17 cellular contexts compared by ENCODE assay signal in the genomic region with DNA sequence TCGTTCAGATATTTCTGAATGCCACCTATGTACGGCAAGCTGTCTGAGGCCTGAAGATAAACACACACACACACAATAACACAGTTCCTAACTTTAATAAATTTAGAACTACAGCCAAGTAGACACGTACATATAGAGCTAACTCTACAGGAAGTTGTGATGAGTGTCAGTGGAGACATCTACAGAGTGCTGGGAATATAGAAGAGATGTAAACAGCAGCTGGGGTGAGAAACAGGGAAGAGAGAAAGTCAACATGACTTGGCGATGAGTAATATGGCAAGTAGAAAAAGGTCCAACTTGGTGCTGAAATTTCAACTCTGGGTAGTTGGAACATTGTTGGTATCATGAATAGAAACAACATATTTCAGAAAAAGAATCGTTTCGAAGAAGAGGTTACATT.
DNase-seq lines count a peak whose midpoint lies in the region; ATAC-seq and TF ChIP-seq lines count a peak whose summit lies in the region.
"Had no signal": no experiment of that assay in that cellular context is flagged by ENCODE, and none has a peak within 500 bp of the region (broad histone marks: within the 10 kb centered on the region; RNA-seq: fewer than 3 reads in every experiment).

No MANE protein-coding gene starts in this region.

- ATAC-seq in GM21390 (IDR thresholded peaks at IDR 0.05; ENCODE audit: unreplicated experiment) (no peak), GM21619 (IDR thresholded peaks at IDR 0.05; ENCODE audit: unreplicated experiment) (no peak)
- ATAC-seq: HCT116 had no signal

- CTCF ChIA-PET in RWPE1 (lab: Yijun Ruan, JAX) = no interaction called here

- DNase-seq in DMS53 (lab: John Stamatoyannopoulos, UW) (peak; percentile 56), HS-27A (ENCODE audit: low read depth) (peak; percentile 19), RWPE1 (ENCODE audit: low spot score) (peak; percentile 14), fibroblast of pulmonary artery (ENCODE audit: low read depth) (peak; percentile 8), cerebellar nuclear complex (lab: John Stamatoyannopoulos, UW) (no peak), tibial nerve (ENCODE audit: low spot score in 2 of 2) (no peak)
- DNase-seq: C1 segment of cervical spinal cord, DMS 273 treated with DMSO at 0.1 percent for 48 hours, Kasumi-1, NCI-H1436 treated with DMSO at 0.1 percent for 48 hours, NCI-H2081 treated with DMSO at 0.1 percent for 48 hours, NCI-H2227 treated with DMSO at 0.1 percent for 48 hours, NCI-H526, OCI-M1 had no signal

- H3K4me3 ChIP-seq in fibroblast of pulmonary artery (replicated peaks; ENCODE audit: low read depth, low read length) (no peak overlapping the region), tibial nerve (no peak overlapping the region)

- no peak for TF ChIP-seq CTCF in RWPE1 (conservative IDR thresholded peaks at IDR 0.05; ENCODE audit: low read depth)
- no peak for TF ChIP-seq CTCF in fibroblast of pulmonary artery (IDR thresholded peaks at IDR 0.05; ENCODE audit: low read length, missing control alignments)
- TF ChIP-seq CTCF in tibial nerve (IDR thresholded peaks at IDR 0.05) = no peak

- no peaks in the 10 kb centered on the region for H3K4me1 ChIP-seq in tibial nerve

- no peaks in the 10 kb centered on the region for H3K9me3 ChIP-seq in tibial nerve

- H3K36me3 ChIP-seq in tibial nerve = no peaks in the 10 kb centered on the region

- 89 to 91% methylated on average over 6 of the region's 6 CpGs for WGBS in tibial nerve, 2 donors

- TF ChIP-seq POLR2A in tibial nerve (IDR thresholded peaks at IDR 0.05) = no peak

- TF ChIP-seq EP300 in tibial nerve (IDR thresholded peaks at IDR 0.05) = no peak

- H3K27ac ChIP-seq in RWPE1 (no peak overlapping the region), tibial nerve (no peak overlapping the region)

- no peaks in the 10 kb centered on the region for H3K27me3 ChIP-seq in tibial nerve

- POLR2A ChIA-PET in RWPE1 (lab: Yijun Ruan, JAX; ENCODE audit: low non-redundant PET) = no interaction called here

Comparison
In these comparisons a context has a peak if more than half of its experiments do, and no peak if none do; other contexts are left out.
1. DNase-seq: peak in DMS53 (single experiment), HS-27A (single experiment), RWPE1 (single experiment) and fibroblast of pulmonary artery (single experiment); none in cerebellar nuclear complex (0 of 2) and tibial nerve (0 of 2).